In genomic region chr20:10662661-10663458, GRCh38 we compare ENCODE assay signal across 20 cellular contexts. TPM values are rescaled to one million over a fixed set of nuclear protein-coding genes. Genes with fewer than 3 reads are reported as not detected.
DNase-seq lines count a peak whose midpoint lies in the region; ATAC-seq, FAIRE-seq and TF ChIP-seq lines count a peak whose summit lies in the region.
"Had no signal": no experiment of that assay in that cellular context is flagged by ENCODE, and none has a peak within 500 bp of the region (broad histone marks: within the 10 kb centered on the region; RNA-seq: fewer than 3 reads in every experiment).

No MANE protein-coding gene starts in this region.

- TF ChIP-seq CTCF in RWPE2 (IDR thresholded peaks at IDR 0.05; ENCODE audit: poor library complexity, severe bottlenecking): no peak
- TF ChIP-seq CTCF in hepatocyte (IDR thresholded peaks at IDR 0.05; ENCODE audit: poor library complexity): no peak

- no peaks in the 10 kb centered on the region for H3K27me3 ChIP-seq in RWPE2 (ENCODE audit: insufficient read depth, poor library complexity, severe bottlenecking)
- H3K27me3 ChIP-seq in hepatocyte: no peaks in the 10 kb centered on the region
- no peaks in the 10 kb centered on the region for H3K27me3 ChIP-seq in skeletal muscle tissue (ENCODE audit: control insufficient read depth in 3 of 3, insufficient read depth in 3 of 3, low read length in 3 of 3)
- no peaks in the 10 kb centered on the region for H3K27me3 ChIP-seq in MG63
- H3K27me3 ChIP-seq: brain microvascular endothelial cell, pancreas had no signal

- peaks cover 98% of the 10 kb centered on the region for H3K36me3 ChIP-seq in RWPE2 (ENCODE audit: low read depth)
- no peaks in the 10 kb centered on the region for H3K36me3 ChIP-seq in hepatocyte (replicated peaks; ENCODE audit: insufficient read depth, low read depth)
- H3K36me3 ChIP-seq in skeletal muscle tissue (ENCODE audit: control insufficient read depth in 3 of 3, insufficient read depth in 3 of 3, low read length in 3 of 3): peaks cover 15 to 40% (median 28%) of the 10 kb centered on the region in 3 donors
- H3K36me3 ChIP-seq in MG63: peaks cover 11% of the 10 kb centered on the region

- H3K4me1 ChIP-seq in RWPE2 (ENCODE audit: insufficient read depth, poor library complexity, severe bottlenecking) (peaks cover 54% of the 10 kb centered on the region), hepatocyte (ENCODE audit: insufficient read depth) (peaks cover 65% of the 10 kb centered on the region), skeletal muscle tissue (ENCODE audit: control insufficient read depth in 3 of 3, insufficient read depth in 3 of 3, low read length in 3 of 3) (peaks cover 66 to 70% (median 68%) of the 10 kb centered on the region in 3 donors)

- no peak overlapping the region for H2AFZ ChIP-seq in hepatocyte

- peaks cover 20% of the 10 kb centered on the region for H4K20me1 ChIP-seq in hepatocyte (ENCODE audit: insufficient read depth, poor library complexity, severe bottlenecking)

- no peak overlapping the region for H3K4me2 ChIP-seq in hepatocyte

- no peak for TF ChIP-seq POLR2A in H54 (IDR thresholded peaks at IDR 0.05; ENCODE audit: low read depth, low read length)

- H3K9me2 ChIP-seq in hepatocyte (replicated peaks; ENCODE audit: insufficient read depth): no peaks in the 10 kb centered on the region

- ATAC-seq in RWPE2 (ENCODE audit: low read depth): no peak
- ATAC-seq: activated CD4-positive, alpha-beta T cell treated with anti-CD3 and anti-CD28 coated beads for 36 hours; pancreas; stimulated activated memory B cell treated with anti-CD40 and anti-IgM and Interleukin-4, amounts not matched to agents 10 μg/mL and 1 μg/mL and 100 μg/mL, for 72 hours had no signal

- H3K27ac ChIP-seq in RWPE2 (ENCODE audit: poor library complexity, severe bottlenecking) (peak overlapping the region; percentile 92), hepatocyte (peak overlapping the region; percentile 60), skeletal muscle tissue (ENCODE audit: low read depth, low read length) (peak overlapping the region; percentile 31)
- H3K27ac ChIP-seq: brain microvascular endothelial cell had no signal

- DNase-seq in EH (ENCODE audit: low read depth) (peak; percentile 0), RWPE2 (ENCODE audit: low spot score) (no peak), hepatocyte (ENCODE audit: low spot score) (no peak), MG63 (no peak), H54 (ENCODE audit: insufficient read length, low spot score) (no peak)
- DNase-seq in stimulated activated CD4-positive, alpha-beta T cell treated with anti-CD3 and anti-CD28 coated beads, Interleukin-1b, Interleukin-23, amount 100 ng/mL, for 48 hours: no peak
- no peak for DNase-seq in activated CD8-positive, alpha-beta memory T cell treated with anti-CD3 and anti-CD28 coated beads for 24 hours
- DNase-seq: activated CD4-positive, alpha-beta T cell treated with anti-CD3 and anti-CD28 coated beads for 36 hours; activated naive CD4-positive, alpha-beta T cell treated with anti-CD3 and anti-CD28 coated beads, Interleukin-2, amount 50 U/mL, for 16 hours; brain microvascular endothelial cell; hypothalamus; NCI-H1048; NCI-H82; pancreas; spleen had no signal

- WGBS in hepatocyte (ENCODE audit: low lambda C conversion rate, missing lambda C conversion rate): 84% methylated on average over 10 of the region's 10 CpGs

- peaks cover 88% of the 10 kb centered on the region for H3K79me2 ChIP-seq in hepatocyte

- H3K9me3 ChIP-seq in RWPE2 (ENCODE audit: severe bottlenecking) (no peaks in the 10 kb centered on the region), hepatocyte (ENCODE audit: low read depth) (no peaks in the 10 kb centered on the region), skeletal muscle tissue (ENCODE audit: control insufficient read depth in 3 of 3, low read length in 3 of 3) (no peaks in the 10 kb centered on the region), MG63 (no peaks in the 10 kb centered on the region)
- H3K9me3 ChIP-seq: pancreas, spleen had no signal

- no peak for FAIRE-seq in H54 (lab: Jason Lieb, UNC)
- FAIRE-seq: GM12891, pancreas had no signal

- no peak overlapping the region for H3K4me3 ChIP-seq in RWPE2 (ENCODE audit: severe bottlenecking)
- no peak overlapping the region for H3K4me3 ChIP-seq in hepatocyte
- H3K4me3 ChIP-seq in skeletal muscle tissue (ENCODE audit: low read length in 3 of 3): no peak overlapping the region
- H3K4me3 ChIP-seq in MG63: no peak overlapping the region
- H3K4me3 ChIP-seq: pancreas, spleen had no signal

- no peak overlapping the region for H3K9ac ChIP-seq in skeletal muscle tissue (ENCODE audit: low read depth in 1 of 3, low read length in 3 of 3)

RNA-seq across cellular contexts. Expression of gene JAG1, which starts 10.9 kb away (rescaled TPM):
- total RNA-seq in hepatocyte (51.5 and 52.6 TPM in 2 replicates), skeletal muscle tissue (60.5 TPM)
- polyA plus RNA-seq in hepatocyte: 19.2 and 21.0 TPM in 2 replicates
- total RNA-seq in MG63 (2014; rRNA removed; shearing (Covaris generic); ENCODE audit: low replicate concordance): 5.3 and 8.2 TPM in 2 replicates
- total RNA-seq: G401 had no signal
- polyA plus RNA-seq: IgD-negative memory B cell had no signal

Comparison
In these comparisons a context has a peak if more than half of its experiments do, and no peak if none do; other contexts are left out.
1. H3K27ac ChIP-seq: peak in every context shown above with its lines; median percentile 92 in RWPE2; 60 in hepatocyte; 31 in skeletal muscle tissue.